In the genomic region with DNA sequence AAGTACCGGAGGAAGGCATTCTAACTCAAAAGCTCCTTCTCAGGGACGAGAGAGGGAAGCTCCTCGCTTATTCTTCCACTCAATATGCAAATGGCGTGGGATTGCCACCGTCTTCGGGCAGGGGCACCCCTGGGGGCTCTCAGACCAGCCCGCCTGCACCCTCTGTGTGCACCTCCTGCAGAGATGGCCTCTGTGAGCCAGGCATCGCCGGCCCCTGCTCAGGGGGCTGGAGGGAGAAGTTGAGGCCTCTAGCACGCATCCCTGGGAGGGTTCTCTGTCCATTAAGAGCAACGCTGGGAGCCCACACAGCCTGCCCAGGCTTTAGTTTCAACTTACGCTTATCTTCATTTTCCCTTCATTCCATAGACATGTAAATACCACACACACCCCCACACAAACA, we compare ENCODE assay signal across 20 cellular contexts.
DNase-seq lines count a peak whose midpoint lies in the region; ATAC-seq and TF ChIP-seq lines count a peak whose summit lies in the region.
"Had no signal": no experiment of that assay in that cellular context is flagged by ENCODE, and none has a peak within 500 bp of the region (broad histone marks: within the 10 kb centered on the region; RNA-seq: fewer than 3 reads in every experiment).

No MANE protein-coding gene starts in this region.

- intact Hi-C loops in activated CD8-positive, alpha-beta T cell treated with anti-CD3 and anti-CD28 coated beads for 36 hours (cut with micrococcal nuclease): no loop called here

- peaks cover 4% of the 10 kb centered on the region for H3K4me1 ChIP-seq in suprapubic skin
- H3K4me1 ChIP-seq: A549, pancreas, sigmoid colon had no signal

- peaks cover 44% of the 10 kb centered on the region for H3K4me1 Mint-ChIP-seq in activated CD8-positive, alpha-beta T cell treated with anti-CD3 and anti-CD28 coated beads, Interleukin-2, amount 10 ng/mL, durations not matched to agents 7 days and 5 days (ENCODE audit: low read depth)
- H3K4me1 Mint-ChIP-seq in activated CD8-positive, alpha-beta T cell treated with anti-CD3 and anti-CD28 coated beads for 36 hours (ENCODE audit: low read depth): peaks cover 20% of the 10 kb centered on the region
- H3K4me1 Mint-ChIP-seq in IgD-negative memory B cell (peaks cover 6 to 14% (median 13%) of the 10 kb centered on the region in 3 donors), immature natural killer cell (peaks cover 84 to 92% of the 10 kb centered on the region in 2 donors)

- no peaks in the 10 kb centered on the region for H3K9me3 ChIP-seq in suprapubic skin
- H3K9me3 ChIP-seq: A549, pancreas, sigmoid colon had no signal

- no peak for TF ChIP-seq POLR2A in suprapubic skin (IDR thresholded peaks at IDR 0.05)

- H3K4me3 ChIP-seq in suprapubic skin: no peak overlapping the region
- H3K4me3 ChIP-seq: A549, GM23248, pancreas, sigmoid colon had no signal

- CTCF ChIA-PET in activated CD8-positive, alpha-beta T cell treated with anti-CD3 and anti-CD28 coated beads, Interleukin-2, amount 10 ng/mL, durations not matched to agents 7 days and 5 days (lab: Charles Lee): interaction anchor here (1.0 to 1.1 kb wide), 2 partner anchors 8 to 205 kb away, joined by 3 read pairs; no protein-coding TSS in a partner anchor
- CTCF ChIA-PET in activated CD8-positive, alpha-beta T cell treated with anti-CD3 and anti-CD28 coated beads for 36 hours (lab: Charles Lee): no interaction called here

- POLR2A ChIA-PET in activated CD8-positive, alpha-beta T cell treated with anti-CD3 and anti-CD28 coated beads, Interleukin-2, amount 10 ng/mL, durations not matched to agents 7 days and 5 days (lab: Charles Lee): interaction anchor here (1.4 kb wide), 1 partner anchor 47 kb away, joined by 3 read pairs; no protein-coding TSS in a partner anchor
- POLR2A ChIA-PET in activated CD8-positive, alpha-beta T cell treated with anti-CD3 and anti-CD28 coated beads for 36 hours (lab: Charles Lee): interaction anchor here (1.2 kb wide), 1 partner anchor 24 kb away, joined by 4 read pairs; no protein-coding TSS in a partner anchor

- H3K36me3 Mint-ChIP-seq in activated CD8-positive, alpha-beta T cell treated with anti-CD3 and anti-CD28 coated beads, Interleukin-2, amount 10 ng/mL, durations not matched to agents 7 days and 5 days (ENCODE audit: low read depth): peaks cover 23% of the 10 kb centered on the region
- H3K36me3 Mint-ChIP-seq in activated CD8-positive, alpha-beta T cell treated with anti-CD3 and anti-CD28 coated beads for 36 hours (ENCODE audit: low read depth): peaks cover 6% of the 10 kb centered on the region
- H3K36me3 Mint-ChIP-seq in IgD-negative memory B cell (peaks cover 4% of the 10 kb centered on the region), immature natural killer cell (peaks cover 0 to 20% (median 15%) of the 10 kb centered on the region in 3 donors)

- H3K36me3 ChIP-seq in suprapubic skin: peaks cover 18% of the 10 kb centered on the region
- H3K36me3 ChIP-seq: pancreas, sigmoid colon had no signal

- TF ChIP-seq CTCF in activated CD8-positive, alpha-beta T cell treated with anti-CD3 and anti-CD28 coated beads for 36 hours (IDR thresholded peaks at IDR 0.05): no peak
- TF ChIP-seq CTCF in suprapubic skin (IDR thresholded peaks at IDR 0.05): no peak

- peak overlapping the region; percentile 49 for H3K27ac Mint-ChIP-seq in activated CD8-positive, alpha-beta T cell treated with anti-CD3 and anti-CD28 coated beads, Interleukin-2, amount 10 ng/mL, durations not matched to agents 7 days and 5 days
- H3K27ac Mint-ChIP-seq in activated CD8-positive, alpha-beta T cell treated with anti-CD3 and anti-CD28 coated beads for 36 hours: no peak overlapping the region
- peak overlapping the region in 2 of 3 donors; percentile 25 to 67 for H3K27ac Mint-ChIP-seq in IgD-negative memory B cell
- peak overlapping the region in 4 of 6 donors; percentile 31 to 65 (median 62) for H3K27ac Mint-ChIP-seq in immature natural killer cell
- H3K27ac Mint-ChIP-seq: activated CD4-positive, alpha-beta T cell treated with anti-CD3 and anti-CD28 coated beads for 36 hours had no signal

- no peak overlapping the region for H3K4me3 Mint-ChIP-seq in activated CD8-positive, alpha-beta T cell treated with anti-CD3 and anti-CD28 coated beads, Interleukin-2, amount 10 ng/mL, durations not matched to agents 7 days and 5 days
- H3K4me3 Mint-ChIP-seq in activated CD8-positive, alpha-beta T cell treated with anti-CD3 and anti-CD28 coated beads for 36 hours: no peak overlapping the region
- no peak overlapping the region for H3K4me3 Mint-ChIP-seq in IgD-negative memory B cell
- H3K4me3 Mint-ChIP-seq in immature natural killer cell: no peak overlapping the region
- H3K4me3 Mint-ChIP-seq: activated CD4-positive, alpha-beta T cell treated with anti-CD3 and anti-CD28 coated beads for 36 hours; activated naive CD8-positive, alpha-beta T cell treated with anti-CD3 and anti-CD28 coated beads, Interleukin-2, amount 10 ng/mL, durations not matched to agents 7 days and 5 days had no signal

- DNase-seq in activated CD8-positive, alpha-beta T cell treated with anti-CD3 and anti-CD28 coated beads, Interleukin-2, amount 10 ng/mL, durations not matched to agents 7 days and 5 days: no peak
- no peak for DNase-seq in activated CD8-positive, alpha-beta T cell treated with anti-CD3 and anti-CD28 coated beads for 36 hours
- no peak for DNase-seq in immature natural killer cell
- peak in 1 of 2 donors; percentile 29 for DNase-seq in suprapubic skin (ENCODE audit: low spot score in 2 of 2)
- no peak for DNase-seq in stimulated activated CD8-positive, alpha-beta memory T cell treated with anti-CD3 and anti-CD28 coated beads, Interleukin-4, amount 100 ng/mL, for 48 hours
- no peak for DNase-seq in stimulated activated CD4-positive, alpha-beta T cell treated with anti-CD3 and anti-CD28 coated beads, Interleukin-4, amount 100 ng/mL, for 1 hour
- no peak for DNase-seq in occipital lobe (lab: John Stamatoyannopoulos, UW)
- DNase-seq: activated CD4-positive, alpha-beta T cell treated with anti-CD3 and anti-CD28 coated beads for 36 hours; activated naive CD8-positive, alpha-beta T cell treated with anti-CD3 and anti-CD28 coated beads, Interleukin-2, amount 10 ng/mL, durations not matched to agents 7 days and 5 days; DMS79; GM23248; NCI-H1417; NCI-H2171 treated with DMSO at 0.1 percent for 48 hours; NCI-H748 treated with DMSO at 0.1 percent for 48 hours; sigmoid colon; stimulated activated CD4-positive, alpha-beta T cell treated with anti-CD3 and anti-CD28 coated beads, Interleukin-1b, Interleukin-23, amount 100 ng/mL, for 48 hours had no signal

- WGBS in suprapubic skin: 86% methylated on average over 10 of the region's 12 CpGs

- no peaks in the 10 kb centered on the region for H3K9me3 Mint-ChIP-seq in activated CD8-positive, alpha-beta T cell treated with anti-CD3 and anti-CD28 coated beads, Interleukin-2, amount 10 ng/mL, durations not matched to agents 7 days and 5 days (ENCODE audit: insufficient read depth)
- no peaks in the 10 kb centered on the region for H3K9me3 Mint-ChIP-seq in activated CD8-positive, alpha-beta T cell treated with anti-CD3 and anti-CD28 coated beads for 36 hours
- H3K9me3 Mint-ChIP-seq in IgD-negative memory B cell (no peaks in the 10 kb centered on the region), immature natural killer cell (no peaks in the 10 kb centered on the region)
- H3K9me3 Mint-ChIP-seq: activated naive CD8-positive, alpha-beta T cell treated with anti-CD3 and anti-CD28 coated beads, Interleukin-2, amount 10 ng/mL, durations not matched to agents 7 days and 5 days had no signal

- no peaks in the 10 kb centered on the region for H3K27me3 ChIP-seq in suprapubic skin
- H3K27me3 ChIP-seq: pancreas, sigmoid colon had no signal

- peak overlapping the region; percentile 41 for H3K27ac ChIP-seq in suprapubic skin
- H3K27ac ChIP-seq: A549, GM23248 had no signal

- H3K27me3 Mint-ChIP-seq in activated CD8-positive, alpha-beta T cell treated with anti-CD3 and anti-CD28 coated beads, Interleukin-2, amount 10 ng/mL, durations not matched to agents 7 days and 5 days (ENCODE audit: low read depth): no peaks in the 10 kb centered on the region
- H3K27me3 Mint-ChIP-seq in activated CD8-positive, alpha-beta T cell treated with anti-CD3 and anti-CD28 coated beads for 36 hours: no peaks in the 10 kb centered on the region
- H3K27me3 Mint-ChIP-seq in IgD-negative memory B cell (peaks cover 1% of the 10 kb centered on the region), immature natural killer cell (ENCODE audit: low read depth in 3 of 3) (peaks cover 0 to 32% (median 28%) of the 10 kb centered on the region in 3 donors)
- H3K27me3 Mint-ChIP-seq: activated CD4-positive, alpha-beta T cell treated with anti-CD3 and anti-CD28 coated beads for 36 hours; activated naive CD8-positive, alpha-beta T cell treated with anti-CD3 and anti-CD28 coated beads, Interleukin-2, amount 10 ng/mL, durations not matched to agents 7 days and 5 days had no signal

- no peak for TF ChIP-seq EP300 in suprapubic skin (IDR thresholded peaks at IDR 0.05)

- no peak for ATAC-seq in activated CD8-positive, alpha-beta T cell treated with anti-CD3 and anti-CD28 coated beads, Interleukin-2, amount 10 ng/mL, durations not matched to agents 7 days and 5 days
- no peak for ATAC-seq in activated CD8-positive, alpha-beta T cell treated with anti-CD3 and anti-CD28 coated beads for 36 hours
- ATAC-seq: A549; activated CD4-positive, alpha-beta T cell treated with anti-CD3 and anti-CD28 coated beads for 36 hours; esophagus mucosa had no signal
